Comparison of ENCODE assay signal across 1 cellular context in the genomic region with DNA sequence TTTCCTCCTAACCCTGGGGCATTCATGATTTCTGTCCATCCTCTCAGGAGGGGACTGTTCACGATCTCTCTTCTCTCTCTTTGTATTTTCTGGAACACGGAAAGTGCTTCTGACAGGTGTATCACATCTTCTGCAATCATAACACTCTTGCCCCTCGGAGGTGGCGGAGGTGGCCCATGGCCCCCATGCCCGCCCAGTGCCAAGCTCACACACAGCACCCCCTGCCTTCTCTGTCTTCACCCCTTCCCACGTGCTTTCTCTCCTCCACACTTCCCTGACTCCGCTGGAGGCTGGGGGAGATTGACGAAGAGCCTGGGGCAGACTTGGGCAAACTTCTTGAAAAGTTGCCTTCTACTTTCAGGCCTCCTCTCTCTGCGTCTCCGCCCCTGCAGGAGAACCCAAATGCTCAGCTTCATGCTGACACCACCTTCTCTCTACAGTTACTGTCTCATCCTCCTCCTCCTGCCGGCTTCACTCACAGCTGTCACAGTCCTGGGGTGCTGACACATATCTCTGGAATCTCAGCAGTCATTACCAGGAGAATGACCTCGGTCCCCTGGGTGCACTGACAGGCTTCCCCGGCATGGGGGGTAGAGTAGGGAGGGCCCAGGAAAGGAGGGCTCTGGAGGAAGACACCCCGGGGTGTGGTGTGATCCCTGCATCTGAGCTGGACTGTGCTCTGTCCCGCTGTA.
TF ChIP-seq lines count a peak whose summit lies in the region.

No MANE protein-coding gene starts in this region.

TF ChIP-seq in IMR-90, 13 proteins besides CTCF, POLR2A, EP300 and RAD21:
- no peak for TF ChIP-seq CHD1 (IDR thresholded peaks at IDR 0.05; ENCODE audit: low read depth, low read length)
